Comparison of ENCODE assay signal across 8 cellular contexts in genomic region chr22:22787805-22788459, GRCh38.
DNase-seq lines count a peak whose midpoint lies in the region; ATAC-seq and TF ChIP-seq lines count a peak whose summit lies in the region.

No MANE protein-coding gene starts in this region.

- DNase-seq in AG10803 (ENCODE audit: low read depth), result peak; percentile 30
- DNase-seq in H4 (ENCODE audit: low spot score), result peak; percentile 19
- DNase-seq in PC-3, result peak; percentile 60
- DNase-seq in activated T-helper 1 cell treated with Interleukin-2 at 50 U/mL for 16 hours (ENCODE audit: low read depth), result peak; percentile 56
- DNase-seq in germinal center (ENCODE audit: low spot score), result peak; percentile 65
- DNase-seq in putamen (ENCODE audit: low spot score), result peak; percentile 19
- no peak for DNase-seq in posterior vena cava (ENCODE audit: low spot score)

- no peaks in the 10 kb centered on the region for H3K9me3 ChIP-seq in PC-3 (ENCODE audit: low read length)

- H3K79me2 ChIP-seq in PC-3 (ENCODE audit: low read length), result no peaks in the 10 kb centered on the region

- no peaks in the 10 kb centered on the region for H4K20me1 ChIP-seq in PC-3 (ENCODE audit: low read length)

- H3K36me3 ChIP-seq in PC-3 (ENCODE audit: low read depth, low read length), result no peaks in the 10 kb centered on the region

- no peak overlapping the region for H2AFZ ChIP-seq in PC-3 (ENCODE audit: low read length)

- H3K27ac ChIP-seq in PC-3 (ENCODE audit: low read length), result no peak overlapping the region

- no peaks in the 10 kb centered on the region for H3K9me2 ChIP-seq in PC-3 (replicated peaks; ENCODE audit: low read length)

- no peaks in the 10 kb centered on the region for H3K4me1 ChIP-seq in PC-3 (ENCODE audit: insufficient read depth, low read length)

- POLR2A ChIA-PET in PC-3 (lab: Charles Lee; ENCODE audit: unreplicated experiment), result no interaction called here

- H3K9ac ChIP-seq in PC-3 (ENCODE audit: low read length), result no peak overlapping the region

- CTCF ChIA-PET in PC-3 (lab: Charles Lee), result interaction anchor here (0.7 to 1.2 kb wide), 3 partner anchors 68 to 96 kb away, joined by 3 to 9 read pairs (median 5); no protein-coding TSS in a partner anchor

- H3K4me3 ChIP-seq in AG10803 (ENCODE audit: low read length) (no peak overlapping the region), PC-3 (ENCODE audit: low read length) (no peak overlapping the region)

- peaks cover 30% of the 10 kb centered on the region for H3K27me3 ChIP-seq in PC-3 (ENCODE audit: low read length)

- peak; percentile 69 for TF ChIP-seq CTCF in AG10803 (conservative IDR thresholded peaks at IDR 0.05; ENCODE audit: low read length)
- TF ChIP-seq CTCF in PC-3 (conservative IDR thresholded peaks at IDR 0.05; ENCODE audit: low read depth, low read length), result peak; percentile 80

- intact Hi-C loops in PC-3 (cut with micrococcal nuclease) (loop anchor here (5.0 kb wide), 2 partner anchors 89 to 169 kb away; no protein-coding TSS in a partner anchor), posterior vena cava (cut with DNase I) (no loop called here)

- BruUV-seq in PC-3 (replicated peaks; lab: Mats Ljungman, UMichigan), result no TSS peak

- no peaks in the 10 kb centered on the region for H3F3A ChIP-seq in PC-3 (ENCODE audit: low read length, unreplicated experiment)

- H3K4me2 ChIP-seq in PC-3 (ENCODE audit: low read length), result no peak overlapping the region

- ATAC-seq in PC-3 (peak; percentile 49), GM19324 (IDR thresholded peaks at IDR 0.05; ENCODE audit: low FRiP score, unreplicated experiment) (no peak)
